Comparison of ENCODE assay signal across 11 cellular contexts in genomic region chr20:54133434-54134427, GRCh38. TPM values are rescaled to one million over a fixed set of nuclear protein-coding genes. Genes with fewer than 3 reads are reported as not detected.
A peak's percentile ranks its signal among the peaks of the same experiment; 100 is the strongest.
DNase-seq lines count a peak whose midpoint lies in the region; ATAC-seq and TF ChIP-seq lines count a peak whose summit lies in the region.
"Had no signal": no experiment of that assay in that cellular context is flagged by ENCODE, and none has a peak within 500 bp of the region (broad histone marks: within the 10 kb centered on the region; RNA-seq: fewer than 3 reads in every experiment).

No MANE protein-coding gene starts in this region.

- no peak overlapping the region for H3K4me3 Mint-ChIP-seq in natural killer cell

- no peaks in the 10 kb centered on the region for H3K4me1 Mint-ChIP-seq in natural killer cell

- H3K36me3 Mint-ChIP-seq in natural killer cell, result no peaks in the 10 kb centered on the region

- H3K27me3 ChIP-seq in upper lobe of right lung, result no peaks in the 10 kb centered on the region

- TF ChIP-seq CTCF in upper lobe of right lung (IDR thresholded peaks at IDR 0.05), result no peak
- no peak for TF ChIP-seq CTCF in natural killer cell (IDR thresholded peaks at IDR 0.05)

- in situ Hi-C loops in SK-MEL-5 (cut with HindIII; ENCODE audit: low pct_unique_long_range_greater_than_20kb, low sequenced_read_pairs), result no loop called here

- peaks cover 0 to 2% of the 10 kb centered on the region in 2 donors for H3K9me3 Mint-ChIP-seq in natural killer cell

- peak; percentile 11 for DNase-seq in NCI-H2107 treated with DMSO at 0.1 percent for 48 hours (lab: John Stamatoyannopoulos, UW; ENCODE audit: unreplicated experiment)
- DNase-seq in NCI-H2107 (lab: John Stamatoyannopoulos, UW), result no peak
- DNase-seq in SK-MEL-5 (ENCODE audit: low read depth, low spot score), result peak; percentile 93
- peak; percentile 97 for DNase-seq in kidney tubule cell (ENCODE audit: low spot score)
- DNase-seq in upper lobe of right lung, result no peak
- DNase-seq in stimulated activated naive CD4-positive, alpha-beta T cell (lab: John Stamatoyannopoulos, UW), result no peak
- no peak for DNase-seq in iPS-NIHi7 (ENCODE audit: extremely low spot score)
- DNase-seq in natural killer cell, result no peak
- DNase-seq: 8988T; stimulated activated naive CD8-positive, alpha-beta T cell treated with anti-CD3 and anti-CD28 coated beads, Interleukin-15, Interleukin-2, amounts not matched to agents 100 U/mL and 50 U/mL, for 24 hours had no signal

- ATAC-seq in upper lobe of right lung (peak; percentile 31), natural killer cell (no peak)
- ATAC-seq: stimulated activated naive CD8-positive, alpha-beta T cell treated with anti-CD3 and anti-CD28 coated beads, Interleukin-15, Interleukin-2, amounts not matched to agents 100 U/mL and 50 U/mL, for 24 hours had no signal

- no peak overlapping the region for H3K4me3 ChIP-seq in upper lobe of right lung
- H3K4me3 ChIP-seq: SK-N-MC had no signal

- peaks cover 7 to 13% of the 10 kb centered on the region in 2 donors for H3K27me3 Mint-ChIP-seq in natural killer cell (ENCODE audit: low read depth in 2 of 2)

- intact Hi-C loops in upper lobe of right lung (cut with DNase I), result no loop called here
- intact Hi-C loops in natural killer cell (cut with micrococcal nuclease), result no loop called here

- no peak overlapping the region for H3K27ac Mint-ChIP-seq in natural killer cell

- no peaks in the 10 kb centered on the region for H3K36me3 ChIP-seq in upper lobe of right lung

- H3K4me1 ChIP-seq in upper lobe of right lung, result peaks cover 14% of the 10 kb centered on the region

- no peaks in the 10 kb centered on the region for H3K9me3 ChIP-seq in upper lobe of right lung

- H3K27ac ChIP-seq in upper lobe of right lung, result peak overlapping the region; percentile 37
- H3K27ac ChIP-seq: SK-N-MC had no signal

RNA-seq across cellular contexts. Expression of gene CYP24A1, which starts 40.1 kb away (rescaled TPM):
- not detected in 2 replicates for total RNA-seq in SK-MEL-5 (2014; rRNA removed; shearing (Covaris generic))
- polyA plus RNA-seq in SK-MEL-5 (2015; cell fraction: cytosol; rRNA removed), result not detected in 2 replicates
- polyA plus RNA-seq in SK-MEL-5 (2015; cell fraction: nucleus; rRNA removed), result not detected in 2 replicates
- total RNA-seq in upper lobe of right lung (0.17 TPM), natural killer cell (under 1 TPM in 1 of 3 donors, not detected in 2; 0.12 TPM)

Comparison
In these comparisons a context has a peak if more than half of its experiments do, and no peak if none do; other contexts are left out.
1. DNase-seq: peak in NCI-H2107 treated with DMSO at 0.1 percent for 48 hours (single experiment), SK-MEL-5 (single experiment) and kidney tubule cell (single experiment); none in NCI-H2107 (single experiment), upper lobe of right lung (single experiment), stimulated activated naive CD4-positive, alpha-beta T cell (0 of 6), iPS-NIHi7 (single experiment) and natural killer cell (single experiment).